12 cellular contexts compared by ENCODE assay signal in the genomic region with DNA sequence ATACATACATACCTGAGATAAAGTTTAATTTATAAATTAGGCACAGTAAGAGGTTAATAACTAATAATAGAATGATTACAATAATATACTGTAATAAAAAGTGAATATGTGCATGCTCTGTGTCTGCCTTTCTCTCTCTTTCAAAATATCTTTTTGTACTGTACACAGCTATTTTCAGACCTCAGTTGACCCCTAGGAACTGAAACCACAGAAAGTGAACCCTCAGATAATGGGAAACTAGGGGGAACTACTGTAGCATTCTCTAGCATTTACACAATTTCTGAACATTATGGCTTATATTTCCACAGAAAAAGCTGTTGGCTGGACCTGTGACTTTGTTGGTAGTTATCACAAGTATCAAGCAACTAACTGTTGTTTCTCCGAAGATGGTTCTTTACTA. TPM values are rescaled to one million over a fixed set of nuclear protein-coding genes. Genes with fewer than 3 reads are reported as not detected.
DNase-seq lines count a peak whose midpoint lies in the region; ATAC-seq and TF ChIP-seq lines count a peak whose summit lies in the region.
"Had no signal": no experiment of that assay in that cellular context is flagged by ENCODE, and none has a peak within 500 bp of the region (broad histone marks: within the 10 kb centered on the region; RNA-seq: fewer than 3 reads in every experiment).

No MANE protein-coding gene starts in this region.

- no peaks in the 10 kb centered on the region for H3K9me3 ChIP-seq in CD4-positive, alpha-beta T cell (ENCODE audit: control insufficient read depth, low read length)
- no peaks in the 10 kb centered on the region for H3K9me3 ChIP-seq in SK-N-MC (ENCODE audit: low read depth, low read length)
- H3K9me3 ChIP-seq: A549, BE2C had no signal

- TF ChIP-seq CTCF in CD4-positive, alpha-beta T cell (IDR thresholded peaks at IDR 0.05) = no peak
- no peak for TF ChIP-seq CTCF in nephron progenitor cell (IDR thresholded peaks at IDR 0.05)
- TF ChIP-seq CTCF in WTC11 (IDR thresholded peaks at IDR 0.05) = no peak

- CTCF ChIA-PET in CD4-positive, alpha-beta T cell (lab: Charles Lee) = interaction anchor here (1.0 kb wide), 1 partner anchor 207 kb away, joined by 3 read pairs; no protein-coding TSS in a partner anchor
- CTCF ChIA-PET in WTC11 (lab: Charles Lee) = no interaction called here

- H3K9me3 Mint-ChIP-seq in CD4-positive, alpha-beta T cell = no peaks in the 10 kb centered on the region
- H3K9me3 Mint-ChIP-seq in nephron progenitor cell = no peaks in the 10 kb centered on the region
- H3K9me3 Mint-ChIP-seq in WTC11 = no peaks in the 10 kb centered on the region

- peaks cover 99% of the 10 kb centered on the region for H3K36me3 Mint-ChIP-seq in CD4-positive, alpha-beta T cell (ENCODE audit: low read depth)
- peaks cover 70% of the 10 kb centered on the region for H3K36me3 Mint-ChIP-seq in nephron progenitor cell (ENCODE audit: low read depth)
- H3K36me3 Mint-ChIP-seq in WTC11 = peaks cover 91% of the 10 kb centered on the region

- H3K4me3 Mint-ChIP-seq in CD4-positive, alpha-beta T cell = no peak overlapping the region
- H3K4me3 Mint-ChIP-seq in nephron progenitor cell = no peak overlapping the region
- no peak overlapping the region for H3K4me3 Mint-ChIP-seq in WTC11

- H3K27me3 ChIP-seq in CD4-positive, alpha-beta T cell (ENCODE audit: control insufficient read depth, insufficient read depth, low read length) = no peaks in the 10 kb centered on the region
- H3K27me3 ChIP-seq: BE2C had no signal

- no peaks in the 10 kb centered on the region for H3K4me1 Mint-ChIP-seq in CD4-positive, alpha-beta T cell (ENCODE audit: low read depth)
- H3K4me1 Mint-ChIP-seq in nephron progenitor cell (peaks cover 10% of the 10 kb centered on the region), WTC11 (no peaks in the 10 kb centered on the region)

- no peak overlapping the region for H3K27ac ChIP-seq in CD4-positive, alpha-beta T cell (ENCODE audit: low read depth, low read length)
- 0 out of 2 replicates have a peak overlapping the region, but pooled peaks have one; percentile 11 for H3K27ac ChIP-seq in SK-N-MC
- H3K27ac ChIP-seq: A549, C4-2B had no signal

- intact Hi-C loops in Right ventricle myocardium superior (cut with DNase I) = loop anchor here (10.0 kb wide), 1 partner anchor 108 kb away; no protein-coding TSS in a partner anchor
- intact Hi-C loops in left cardiac atrium (cut with DNase I) = loop anchor here in 1 of 2 donors (5.0 kb wide), 1 partner anchor 165 kb away; no protein-coding TSS in a partner anchor
- intact Hi-C loops in CD4-positive, alpha-beta T cell (cut with DNase I, micrococcal nuclease) = loop anchor here (5.0 to 10.0 kb wide), 2 partner anchors 165 to 298 kb away; partner anchors contain the start of gene OSGEPL1 (in 1 of the 2)

- no peaks in the 10 kb centered on the region for H3K27me3 Mint-ChIP-seq in CD4-positive, alpha-beta T cell
- H3K27me3 Mint-ChIP-seq in nephron progenitor cell (ENCODE audit: low read depth, poor library complexity) (no peaks in the 10 kb centered on the region), WTC11 (ENCODE audit: low read depth) (no peaks in the 10 kb centered on the region)

- POLR2A ChIA-PET in CD4-positive, alpha-beta T cell (lab: Charles Lee) = no interaction called here
- POLR2A ChIA-PET in WTC11 (lab: Charles Lee) = no interaction called here

- DNase-seq in Right ventricle myocardium superior (no peak), left cardiac atrium (no peak), SK-N-MC (ENCODE audit: low read depth, low spot score) (no peak), nephron progenitor cell (no peak), WTC11 (ENCODE audit: low spot score) (no peak)
- DNase-seq in CD4-positive, alpha-beta T cell = no peak
- DNase-seq: DMS 273 treated with DMSO at 0.1 percent for 48 hours had no signal

- H3K9ac ChIP-seq in SK-N-MC (ENCODE audit: insufficient read length) = peak overlapping the region; percentile 2

- H3K36me3 ChIP-seq in SK-N-MC (ENCODE audit: insufficient read depth, low read length) = peaks cover 98% of the 10 kb centered on the region

- H3K4me3 ChIP-seq in SK-N-MC = no peak overlapping the region
- H3K4me3 ChIP-seq: A549 had no signal

- peak overlapping the region; percentile 20 for H3K27ac Mint-ChIP-seq in CD4-positive, alpha-beta T cell
- H3K27ac Mint-ChIP-seq in nephron progenitor cell (peak overlapping the region; percentile 25), WTC11 (no peak overlapping the region)

- ATAC-seq in Right ventricle myocardium superior (ENCODE audit: poor library complexity) = peak; percentile 33
- ATAC-seq in left cardiac atrium = no peak
- ATAC-seq in CD4-positive, alpha-beta T cell (ENCODE audit: poor library complexity) = no peak
- no peak for ATAC-seq in GM21576 (IDR thresholded peaks at IDR 0.05; ENCODE audit: unreplicated experiment)
- ATAC-seq in HG03521 (IDR thresholded peaks at IDR 0.05; ENCODE audit: unreplicated experiment) = no peak
- no peak for ATAC-seq in WTC11

TF ChIP-seq in WTC11, 78 proteins besides CTCF, POLR2A, EP300 and RAD21:
- TF ChIP-seq MLX (CRISPR knock-in tag; IDR thresholded peaks at IDR 0.05) = no peak
- TF ChIP-seq, protein P1, sequence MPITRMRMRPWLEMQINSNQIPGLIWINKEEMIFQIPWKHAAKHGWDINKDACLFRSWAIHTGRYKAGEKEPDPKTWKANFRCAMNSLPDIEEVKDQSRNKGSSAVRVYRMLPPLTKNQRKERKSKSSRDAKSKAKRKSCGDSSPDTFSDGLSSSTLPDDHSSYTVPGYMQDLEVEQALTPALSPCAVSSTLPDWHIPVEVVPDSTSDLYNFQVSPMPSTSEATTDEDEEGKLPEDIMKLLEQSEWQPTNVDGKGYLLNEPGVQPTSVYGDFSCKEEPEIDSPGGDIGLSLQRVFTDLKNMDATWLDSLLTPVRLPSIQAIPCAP (CRISPR knock-in tag; IDR thresholded peaks at IDR 0.05) = no peak
- no peak for TF ChIP-seq MYBL2 (CRISPR knock-in tag; IDR thresholded peaks at IDR 0.05)
- no peak for TF ChIP-seq TCF7 (CRISPR knock-in tag; IDR thresholded peaks at IDR 0.05; ENCODE audit: low read depth)
- TF ChIP-seq IRF2 (CRISPR knock-in tag; IDR thresholded peaks at IDR 0.05; ENCODE audit: borderline replicate concordance, low read depth) = no peak
- TF ChIP-seq ZNF281 (CRISPR knock-in tag; IDR thresholded peaks at IDR 0.05) = no peak
- TF ChIP-seq ZNF263 (CRISPR knock-in tag; IDR thresholded peaks at IDR 0.05; ENCODE audit: low read depth) = no peak
- TF ChIP-seq USF2 (CRISPR knock-in tag; IDR thresholded peaks at IDR 0.05) = no peak
- TF ChIP-seq ZBTB21 (CRISPR knock-in tag; IDR thresholded peaks at IDR 0.05; ENCODE audit: borderline replicate concordance) = no peak
- no peak for TF ChIP-seq NFATC4 (CRISPR knock-in tag; IDR thresholded peaks at IDR 0.05)

RNA-seq across cellular contexts. Expression of gene WDR75, which starts 25.9 kb away (rescaled TPM):
- total RNA-seq in Right ventricle myocardium superior (15.0 TPM), left cardiac atrium (10 to 100 TPM; 16.6 to 20.3 TPM), WTC11 (2021) (59.0 to 68.3 TPM (median 64.8 TPM) in 3 replicates)
- total RNA-seq in CD4-positive, alpha-beta T cell = 10 to 100 TPM; 38.1 to 45.3 TPM
